24 cellular contexts compared by ENCODE assay signal in genomic region chr14:96405603-96406158, GRCh38. TPM values are rescaled to one million over a fixed set of nuclear protein-coding genes. Genes with fewer than 3 reads are reported as not detected.
"Had no signal": no experiment of that assay in that cellular context is flagged by ENCODE, and none has a peak within 500 bp of the region (broad histone marks: within the 10 kb centered on the region; RNA-seq: fewer than 3 reads in every experiment).

No MANE protein-coding gene starts in this region.

- H3K27me3 ChIP-seq: neutrophil, right atrium auricular region, right lobe of liver, testis, thyroid gland, transverse colon, upper lobe of left lung had no signal

- H3K27ac ChIP-seq: left ventricle myocardium inferior, neutrophil, parathyroid adenoma, right atrium auricular region, right lobe of liver, testis, thyroid gland, transverse colon, upper lobe of left lung had no signal

- H3K9me3 ChIP-seq: left ventricle myocardium inferior, neutrophil, right atrium auricular region, right lobe of liver, testis, thyroid gland, transverse colon, upper lobe of left lung had no signal

- H3K79me2 ChIP-seq: parathyroid adenoma had no signal

- ATAC-seq: left colon; naive thymus-derived CD8-positive, alpha-beta T cell; right lobe of liver; stimulated activated memory B cell treated with anti-CD40 and anti-IgM and Interleukin-4, amounts not matched to agents 10 μg/mL and 1 μg/mL and 100 μg/mL, for 72 hours; stimulated activated naive CD8-positive, alpha-beta T cell treated with anti-CD3 and anti-CD28 coated beads, Interleukin-15, amount 100 ng/mL, for 72 hours had no signal

- H3K4me3 ChIP-seq: left ventricle myocardium inferior, right atrium auricular region, right lobe of liver, testis, thyroid gland, transverse colon, upper lobe of left lung had no signal

- H2AFZ ChIP-seq: parathyroid adenoma had no signal

- DNase-seq: head of caudate nucleus; hypothalamus; immature natural killer cell; kidney; left colon; left ventricle myocardium inferior; mammary epithelial cell; mesenchymal stem cell; naive thymus-derived CD8-positive, alpha-beta T cell; occipital lobe; right lobe of liver; stimulated activated CD4-positive, alpha-beta T cell treated with anti-CD3 and anti-CD28 coated beads, Interleukin-4, amount 100 ng/mL, for 24 hours; stimulated activated CD8-positive, alpha-beta memory T cell treated with anti-CD3 and anti-CD28 coated beads, Interleukin-4, amount 100 ng/mL, for 48 hours; stimulated activated naive CD4-positive, alpha-beta T cell treated with Interleukin-2 at 50 U/mL for 16 hours; stimulated activated naive CD8-positive, alpha-beta T cell treated with anti-CD3 and anti-CD28 coated beads, Interleukin-15, amount 100 ng/mL, for 72 hours; testis; thyroid gland; transverse colon; upper lobe of left lung had no signal

- H3K9ac ChIP-seq: parathyroid adenoma had no signal

- H3K36me3 ChIP-seq: left ventricle myocardium inferior, neutrophil, right atrium auricular region, right lobe of liver, thyroid gland, transverse colon, upper lobe of left lung had no signal

- H3K4me1 ChIP-seq: parathyroid adenoma, right atrium auricular region, right lobe of liver, testis, thyroid gland, transverse colon had no signal

RNA-seq across cellular contexts. Expression of gene AK7, which starts 13.8 kb away (rescaled TPM):
- total RNA-seq: osteocyte had no signal
